7 cellular contexts compared by ENCODE assay signal in genomic region chr2:172972005-172972619, GRCh38.
DNase-seq lines count a peak whose midpoint lies in the region; ATAC-seq, FAIRE-seq and TF ChIP-seq lines count a peak whose summit lies in the region.

No MANE protein-coding gene starts in this region.

- no peaks in the 10 kb centered on the region for H3K79me2 ChIP-seq in SU-DHL-6 (ENCODE audit: insufficient read depth, low read length)

- H3K36me3 ChIP-seq in SU-DHL-6 (ENCODE audit: low read length) (no peaks in the 10 kb centered on the region), bronchial epithelial cell (ENCODE audit: control insufficient read depth, insufficient read depth, low read length) (no peaks in the 10 kb centered on the region), upper lobe of left lung (peaks cover 0 to 19% (median 5%) of the 10 kb centered on the region in 4 donors)

- TF ChIP-seq CTCF in GM10266 (IDR thresholded peaks at IDR 0.05; ENCODE audit: control insufficient read depth, insufficient read depth, low read depth, missing control alignments): peak; percentile 86
- peak; percentile 81 for TF ChIP-seq CTCF in SU-DHL-6 (IDR thresholded peaks at IDR 0.05; ENCODE audit: insufficient read depth, low read length, poor library complexity, severe bottlenecking)
- peak; percentile 88 for TF ChIP-seq CTCF in bronchial epithelial cell (IDR thresholded peaks at IDR 0.05; ENCODE audit: insufficient read depth, low read length, severe bottlenecking)
- peak in 5 of 6 experiments; percentile 43 to 81 (median 50) for TF ChIP-seq CTCF in upper lobe of left lung (IDR thresholded peaks at IDR 0.05)

- ATAC-seq in HG03342 (IDR thresholded peaks at IDR 0.05; ENCODE audit: unreplicated experiment) (peak; percentile 66), upper lobe of left lung (ENCODE audit: low FRiP score in 2 of 2) (peak in 1 of 2 donors; percentile 56), HG03135 (IDR thresholded peaks at IDR 0.05; ENCODE audit: unreplicated experiment) (no peak)

- H3K27me3 ChIP-seq in SU-DHL-6 (ENCODE audit: low read length) (no peaks in the 10 kb centered on the region), bronchial epithelial cell (ENCODE audit: control insufficient read depth, insufficient read depth, low read length) (no peaks in the 10 kb centered on the region), upper lobe of left lung (no peaks in the 10 kb centered on the region)

- WGBS in upper lobe of left lung, 2 donors: 59 to 75% methylated on average over 12 of the region's 12 CpGs

- H3K9me2 ChIP-seq in SU-DHL-6 (replicated peaks; ENCODE audit: insufficient read depth, low read length): no peaks in the 10 kb centered on the region

- H4K20me1 ChIP-seq in SU-DHL-6 (ENCODE audit: low read depth, low read length): no peaks in the 10 kb centered on the region

- no peak overlapping the region for H3K9ac ChIP-seq in SU-DHL-6 (ENCODE audit: low read length)

- TF ChIP-seq EP300 in upper lobe of left lung (IDR thresholded peaks at IDR 0.05): no peak

- TF ChIP-seq POLR2A in upper lobe of left lung (IDR thresholded peaks at IDR 0.05): no peak

- no peaks in the 10 kb centered on the region for H3K9me3 ChIP-seq in SU-DHL-6 (ENCODE audit: insufficient read depth, low read length)
- no peaks in the 10 kb centered on the region for H3K9me3 ChIP-seq in upper lobe of left lung

- H3K4me3 ChIP-seq in SU-DHL-6 (ENCODE audit: insufficient read depth, low read length, poor library complexity, severe bottlenecking) (no peak overlapping the region), bronchial epithelial cell (ENCODE audit: low read depth, low read length) (no peak overlapping the region), upper lobe of left lung (no peak overlapping the region)

- no peaks in the 10 kb centered on the region for H3F3A ChIP-seq in SU-DHL-6 (ENCODE audit: insufficient read depth)

- no peak for FAIRE-seq in bronchial epithelial cell (lab: Jason Lieb, UNC)

- peak; percentile 58 for DNase-seq in GM10266 (ENCODE audit: extremely low spot score)
- DNase-seq in bronchial epithelial cell (ENCODE audit: low read depth): peak; percentile 59
- DNase-seq in lung microvascular endothelial cell (ENCODE audit: low read depth in 2 of 2): peak; percentile 46 to 66
- DNase-seq in upper lobe of left lung: peak in 1 of 2 donors; percentile 66

- H3K4me1 ChIP-seq in upper lobe of left lung: peaks cover 4 to 29% (median 23%) of the 10 kb centered on the region in 4 donors

- no peak overlapping the region for H2AFZ ChIP-seq in SU-DHL-6 (ENCODE audit: low read depth, low read length, severe bottlenecking)

- no peak overlapping the region for H3K4me2 ChIP-seq in SU-DHL-6 (ENCODE audit: low read depth, low read length, poor library complexity, severe bottlenecking)

- H3K27ac ChIP-seq in SU-DHL-6 (ENCODE audit: low read depth, low read length) (no peak overlapping the region), upper lobe of left lung (no peak overlapping the region)
